ENCODE assay signal across 11 cellular contexts in genomic region chr10:89164080-89164479, GRCh38. TPM values are rescaled to one million over a fixed set of nuclear protein-coding genes. Genes with fewer than 3 reads are reported as not detected.
DNase-seq lines count a peak whose midpoint lies in the region; ATAC-seq, FAIRE-seq and TF ChIP-seq lines count a peak whose summit lies in the region.
"Had no signal": no experiment of that assay in that cellular context is flagged by ENCODE, and none has a peak within 500 bp of the region (broad histone marks: within the 10 kb centered on the region; RNA-seq: fewer than 3 reads in every experiment).

No MANE protein-coding gene starts in this region.

- no peak overlapping the region for H2AFZ ChIP-seq in PC-9

- DNase-seq in CD8-positive, alpha-beta memory T cell, result no peak
- DNase-seq in KG1 (lab: John Stamatoyannopoulos, UW), result peak; percentile 33
- no peak for DNase-seq in immature natural killer cell
- DNase-seq in GM12892 (ENCODE audit: insufficient read length), result no peak
- DNase-seq in PC-9, result no peak
- no peak for DNase-seq in GM12891 (ENCODE audit: insufficient read length, low spot score)
- DNase-seq in stimulated activated CD4-positive, alpha-beta T cell treated with anti-CD3 and anti-CD28 coated beads, Interleukin-4, amount 100 ng/mL, for 24 hours, result no peak
- DNase-seq: mesendoderm had no signal

- intact Hi-C loops in PC-9 (cut with micrococcal nuclease; ENCODE audit: unreplicated experiment), result no loop called here

- no peak overlapping the region for H3K4me2 ChIP-seq in PC-9

- no peak overlapping the region for H3K27ac ChIP-seq in CD8-positive, alpha-beta memory T cell (ENCODE audit: low read depth, low read length)
- no peak overlapping the region for H3K27ac ChIP-seq in PC-9
- H3K27ac ChIP-seq: cardiac muscle cell had no signal

- peak overlapping the region; percentile 55 to 80 (median 75) for H3K4me3 Mint-ChIP-seq in CD8-positive, alpha-beta memory T cell
- H3K4me3 Mint-ChIP-seq in immature natural killer cell, result peak overlapping the region in 4 of 5 donors; percentile 38 to 69 (median 55)

- no peak for FAIRE-seq in GM12892 (lab: Jason Lieb, UNC)
- FAIRE-seq in GM12891 (lab: Jason Lieb, UNC), result no peak

- CTCF ChIA-PET in CD8-positive, alpha-beta memory T cell (lab: Charles Lee), result interaction anchor here (1.3 to 1.5 kb wide), 2 partner anchors 229 to 231 kb away, joined by 4 read pairs; no protein-coding TSS in a partner anchor
- CTCF ChIA-PET in PC-9 (lab: Charles Lee), result no interaction called here

- H3K4me3 ChIP-seq in CD8-positive, alpha-beta memory T cell (ENCODE audit: low read length), result peak overlapping the region; percentile 31
- H3K4me3 ChIP-seq in PC-9, result no peak overlapping the region
- H3K4me3 ChIP-seq: cardiac muscle cell had no signal

- H3F3A ChIP-seq in PC-9 (ENCODE audit: insufficient read depth, low read depth), result no peaks in the 10 kb centered on the region

- no peak for TF ChIP-seq POLR2A in GM12892 (IDR thresholded peaks at IDR 0.05; ENCODE audit: low read depth, low read length)
- TF ChIP-seq POLR2A in GM12891 (IDR thresholded peaks at IDR 0.05; ENCODE audit: low read depth, low read length), result no peak

- no peaks in the 10 kb centered on the region for H3K9me3 ChIP-seq in CD8-positive, alpha-beta memory T cell (ENCODE audit: low read length)
- no peaks in the 10 kb centered on the region for H3K9me3 ChIP-seq in PC-9 (ENCODE audit: insufficient read depth, low read depth)

- no peaks in the 10 kb centered on the region for H3K9me3 Mint-ChIP-seq in CD8-positive, alpha-beta memory T cell
- H3K9me3 Mint-ChIP-seq in immature natural killer cell, result peaks cover 0 to 3% (median 0%) of the 10 kb centered on the region in 6 donors

- H3K27me3 Mint-ChIP-seq in CD8-positive, alpha-beta memory T cell, result peaks cover 7 to 14% of the 10 kb centered on the region in 2 donors
- peaks cover 0 to 6% (median 4%) of the 10 kb centered on the region in 3 donors for H3K27me3 Mint-ChIP-seq in immature natural killer cell (ENCODE audit: low read depth in 3 of 3)

- no peaks in the 10 kb centered on the region for H3K9me2 ChIP-seq in PC-9 (ENCODE audit: insufficient read depth)

- POLR2A ChIA-PET in CD8-positive, alpha-beta memory T cell (lab: Charles Lee), result no interaction called here
- POLR2A ChIA-PET in PC-9 (lab: Charles Lee; ENCODE audit: unreplicated experiment), result no interaction called here

- no peaks in the 10 kb centered on the region for H3K36me3 Mint-ChIP-seq in CD8-positive, alpha-beta memory T cell
- H3K36me3 Mint-ChIP-seq in immature natural killer cell, result no peaks in the 10 kb centered on the region

- no peaks in the 10 kb centered on the region for H3K27me3 ChIP-seq in CD8-positive, alpha-beta memory T cell (ENCODE audit: insufficient read depth, low read length, poor library complexity, severe bottlenecking)
- H3K27me3 ChIP-seq in PC-9 (ENCODE audit: insufficient read depth, low read depth), result no peaks in the 10 kb centered on the region
- H3K27me3 ChIP-seq: cardiac muscle cell had no signal

- peaks cover 15% of the 10 kb centered on the region in 3 donors for H3K4me1 Mint-ChIP-seq in CD8-positive, alpha-beta memory T cell
- H3K4me1 Mint-ChIP-seq in immature natural killer cell, result peaks cover 11 to 14% of the 10 kb centered on the region in 2 donors

- H4K20me1 ChIP-seq in PC-9 (ENCODE audit: insufficient read depth), result no peaks in the 10 kb centered on the region

- no peaks in the 10 kb centered on the region for H3K79me2 ChIP-seq in PC-9 (ENCODE audit: low read depth)

- no peaks in the 10 kb centered on the region for H3K36me3 ChIP-seq in CD8-positive, alpha-beta memory T cell (ENCODE audit: insufficient read depth, low read length)
- no peaks in the 10 kb centered on the region for H3K36me3 ChIP-seq in PC-9 (ENCODE audit: low read depth)
- H3K36me3 ChIP-seq: cardiac muscle cell had no signal

- BruUV-seq in PC-9 (replicated peaks; lab: Mats Ljungman, UMichigan), result no TSS peak

- H3K4me1 ChIP-seq in CD8-positive, alpha-beta memory T cell (ENCODE audit: insufficient read depth, low read length), result peaks cover 8% of the 10 kb centered on the region
- H3K4me1 ChIP-seq in PC-9 (replicated peaks; ENCODE audit: insufficient read depth), result no peaks in the 10 kb centered on the region

- ATAC-seq in GM21423 (IDR thresholded peaks at IDR 0.05; ENCODE audit: unreplicated experiment), result peak; percentile 16

- peak overlapping the region; percentile 61 to 92 (median 74) for H3K27ac Mint-ChIP-seq in CD8-positive, alpha-beta memory T cell
- peak overlapping the region in 2 of 6 donors; percentile 6 to 28 for H3K27ac Mint-ChIP-seq in immature natural killer cell

- TF ChIP-seq CTCF in PC-9 (conservative IDR thresholded peaks at IDR 0.05), result no peak

TF ChIP-seq in GM12891, 5 proteins besides CTCF, POLR2A, EP300 and RAD21:
- TF ChIP-seq POU2F2 (IDR thresholded peaks at IDR 0.05; ENCODE audit: low read depth, low read length), result no peak
- TF ChIP-seq POLR2AphosphoS5 (IDR thresholded peaks at IDR 0.05; ENCODE audit: low read depth, low read length), result no peak

RNA-seq across cellular contexts. Expression of gene CH25H, which starts 43.0 kb away (rescaled TPM):
- not detected for total RNA-seq in CD8-positive, alpha-beta memory T cell
- polyA plus RNA-seq in CD8-positive, alpha-beta memory T cell, result 0.24 TPM
- polyA plus RNA-seq in immature natural killer cell, result under 1 TPM in 1 of 3 donors, not detected in 2; 0.27 TPM
- polyA plus RNA-seq in GM12892 (2012; ENCODE audit: missing spikeins), result not detected
- total RNA-seq in PC-9 (2021), result not detected in 2 replicates
- not detected for polyA plus RNA-seq in GM12891 (2012; ENCODE audit: low read depth, missing spikeins)
- total RNA-seq: cardiac muscle cell, HT1080 had no signal
- polyA plus RNA-seq: cardiac muscle cell had no signal
